Comparison of ENCODE assay signal across 1 cellular context in genomic region chr15:49169880-49170597, GRCh38.
TF ChIP-seq lines count a peak whose summit lies in the region.

Gene GALK2, plus strand, starts transcription at chr15:49170247. Its CDS starts 76 bp downstream, at chr15:49170323.

TF ChIP-seq in HepG2, 621 proteins besides CTCF, POLR2A, EP300 and RAD21 (continued from another document and continues in another):
- TF ChIP-seq ZNF609 (CRISPR knock-in tag; IDR thresholded peaks at IDR 0.05; ENCODE audit: borderline replicate concordance) = no peak
- no peak for TF ChIP-seq AKAP8 (CRISPR knock-in tag; IDR thresholded peaks at IDR 0.05)
- TF ChIP-seq CERS6 (CRISPR knock-in tag; IDR thresholded peaks at IDR 0.05) = no peak
- TF ChIP-seq ZNF383 (CRISPR knock-in tag; IDR thresholded peaks at IDR 0.05; ENCODE audit: borderline replicate concordance) = no peak
- TF ChIP-seq FOXO1 (CRISPR knock-in tag; IDR thresholded peaks at IDR 0.05) = no peak; the same call in 1 of the 2 replicates
- no peak for TF ChIP-seq ZNF564 (CRISPR knock-in tag; IDR thresholded peaks at IDR 0.05)
- no peak for TF ChIP-seq CREBL2 (CRISPR knock-in tag; IDR thresholded peaks at IDR 0.05; ENCODE audit: borderline replicate concordance)
- TF ChIP-seq ZBTB14 (CRISPR knock-in tag; IDR thresholded peaks at IDR 0.05) = no peak
- peak; percentile 38; the same call in 1 of the 2 replicates for TF ChIP-seq ZNF264 (CRISPR knock-in tag; IDR thresholded peaks at IDR 0.05)
- TF ChIP-seq ZNF841 (CRISPR knock-in tag; IDR thresholded peaks at IDR 0.05; ENCODE audit: borderline replicate concordance) = no peak
- TF ChIP-seq JARID2 (CRISPR knock-in tag; IDR thresholded peaks at IDR 0.05; ENCODE audit: insufficient replicate concordance) = no peak
- TF ChIP-seq ZNF296 (CRISPR knock-in tag; conservative IDR thresholded peaks at IDR 0.05) = no peak
- no peak for TF ChIP-seq FOXP4 (CRISPR knock-in tag; IDR thresholded peaks at IDR 0.05)
- TF ChIP-seq ZHX2 (IDR thresholded peaks at IDR 0.05; ENCODE audit: low read depth) = no peak; the same call in 1 of the 2 replicates
- TF ChIP-seq ZHX2 (CRISPR knock-in tag; IDR thresholded peaks at IDR 0.05; ENCODE audit: borderline replicate concordance) = 0 out of 2 replicates have a peak, but pooled peaks have one; percentile 19
- no peak for TF ChIP-seq ARNT (IDR thresholded peaks at IDR 0.05)
- TF ChIP-seq RBAK (CRISPR knock-in tag; IDR thresholded peaks at IDR 0.05) = no peak
- TF ChIP-seq ZNF484 (CRISPR knock-in tag; IDR thresholded peaks at IDR 0.05; ENCODE audit: borderline replicate concordance, low read depth) = no peak
- no peak for TF ChIP-seq CREB3 (CRISPR knock-in tag; IDR thresholded peaks at IDR 0.05)
- no peak for TF ChIP-seq ZKSCAN5 (CRISPR knock-in tag; IDR thresholded peaks at IDR 0.05)
- TF ChIP-seq TRAFD1 (CRISPR knock-in tag; IDR thresholded peaks at IDR 0.05; ENCODE audit: borderline replicate concordance) = no peak
- TF ChIP-seq CHCHD3 (CRISPR knock-in tag; IDR thresholded peaks at IDR 0.05) = no peak
- TF ChIP-seq ZNF556 (CRISPR knock-in tag; IDR thresholded peaks at IDR 0.05; ENCODE audit: borderline replicate concordance) = peak; percentile 89
- TF ChIP-seq ZNF468 (CRISPR knock-in tag; IDR thresholded peaks at IDR 0.05) = 0 out of 2 replicates have a peak, but pooled peaks have one; percentile 44
- TF ChIP-seq SRY (CRISPR knock-in tag; IDR thresholded peaks at IDR 0.05) = peak; percentile 69; the same call in 1 of the 2 replicates
- TF ChIP-seq ZSCAN30 (CRISPR knock-in tag; IDR thresholded peaks at IDR 0.05) = peak; percentile 71; the same call in 1 of the 2 replicates
- TF ChIP-seq TFDP1 (CRISPR knock-in tag; IDR thresholded peaks at IDR 0.05; ENCODE audit: borderline replicate concordance) = peak; percentile 98
- no peak for TF ChIP-seq ZNF337 (CRISPR knock-in tag; IDR thresholded peaks at IDR 0.05; ENCODE audit: borderline replicate concordance, low read depth)
- no peak for TF ChIP-seq ZMYM3 (CRISPR knock-in tag; IDR thresholded peaks at IDR 0.05)
- TF ChIP-seq GMEB2 (CRISPR knock-in tag; IDR thresholded peaks at IDR 0.05; ENCODE audit: low read depth) = no peak
